In the genomic region with DNA sequence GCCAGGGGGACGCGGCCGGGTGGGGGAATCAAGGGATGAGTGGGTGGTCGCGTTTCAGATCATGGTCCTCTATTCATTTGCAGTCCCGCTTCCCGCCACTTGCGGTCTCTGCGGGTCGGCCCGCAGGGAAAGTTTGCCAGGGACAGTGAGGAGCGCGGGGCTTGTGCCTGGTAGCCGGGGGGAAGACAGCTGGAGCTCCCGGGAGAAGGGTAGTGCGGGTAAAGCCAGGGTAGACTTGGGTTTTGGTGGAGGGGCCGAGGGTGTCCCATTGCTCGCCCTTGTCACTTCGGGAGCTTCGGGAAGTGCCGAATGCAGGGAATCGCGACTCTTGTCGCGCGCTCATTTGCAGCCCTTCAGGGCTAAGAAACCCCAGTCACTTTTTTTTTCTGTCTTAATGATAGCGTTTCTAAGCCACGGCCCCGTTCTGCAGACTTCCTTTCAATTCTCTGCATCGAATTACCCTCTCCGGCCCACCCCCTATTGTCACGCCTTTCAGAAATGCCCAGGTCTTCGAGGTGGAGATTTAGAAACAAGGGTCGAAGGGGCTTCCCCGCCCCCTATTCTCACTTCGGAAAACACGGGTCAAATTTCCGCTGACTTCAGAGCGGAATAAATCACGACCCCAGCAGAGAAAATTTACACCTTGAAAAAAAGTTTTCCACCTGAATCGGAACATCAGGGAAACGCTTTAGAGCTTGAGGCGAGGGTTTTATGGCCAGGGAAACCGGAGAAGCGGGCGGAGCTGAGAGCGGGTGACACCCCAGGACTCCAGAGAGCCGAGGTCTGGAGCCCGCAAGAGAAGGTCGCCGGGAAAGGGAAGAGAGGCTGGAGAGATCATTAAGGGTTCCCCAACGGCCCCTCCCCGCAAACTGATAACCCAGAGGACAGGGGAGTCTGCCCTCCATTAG, we compare ENCODE assay signal across 8 cellular contexts. TPM values are rescaled to one million over a fixed set of nuclear protein-coding genes. Genes with fewer than 3 reads are reported as not detected.
DNase-seq lines count a peak whose midpoint lies in the region; ATAC-seq and TF ChIP-seq lines count a peak whose summit lies in the region.

No MANE protein-coding gene starts in this region.

- H3K27ac Mint-ChIP-seq in CD4-positive, alpha-beta memory T cell, result no peak overlapping the region
- peak overlapping the region; percentile 87 for H3K27ac Mint-ChIP-seq in nephron progenitor cell

- H3K4me3 Mint-ChIP-seq in CD4-positive, alpha-beta memory T cell, result peak overlapping the region; percentile 53 to 82 (median 73)
- H3K4me3 Mint-ChIP-seq in nephron progenitor cell, result peak overlapping the region; percentile 88

- no peak overlapping the region for H3K4me3 ChIP-seq in CD4-positive, alpha-beta memory T cell (ENCODE audit: low read length in 2 of 2)
- H3K4me3 ChIP-seq in HUES64 (ENCODE audit: low read length), result peak overlapping the region; percentile 62
- peak overlapping the region; percentile 48 for H3K4me3 ChIP-seq in effector memory CD4-positive, alpha-beta T cell (ENCODE audit: insufficient read depth, low read depth, low read length, poor library complexity, severe bottlenecking)

- peaks cover 23% of the 10 kb centered on the region for H3K27me3 ChIP-seq in CD4-positive, alpha-beta memory T cell (ENCODE audit: insufficient read depth, low read length)
- H3K27me3 ChIP-seq in HUES64 (ENCODE audit: insufficient read depth, low read length), result peaks cover 78% of the 10 kb centered on the region
- H3K27me3 ChIP-seq in effector memory CD4-positive, alpha-beta T cell (replicated peaks; ENCODE audit: control insufficient read depth, insufficient read depth, low read length, poor library complexity, severe bottlenecking), result peaks cover 14% of the 10 kb centered on the region

- H3K36me3 ChIP-seq in CD4-positive, alpha-beta memory T cell (ENCODE audit: insufficient read depth, low read length), result no peaks in the 10 kb centered on the region
- H3K36me3 ChIP-seq in HUES64 (ENCODE audit: insufficient read depth, low read length), result no peaks in the 10 kb centered on the region
- no peaks in the 10 kb centered on the region for H3K36me3 ChIP-seq in effector memory CD4-positive, alpha-beta T cell (ENCODE audit: control insufficient read depth, insufficient read depth, low read length)

- no peak overlapping the region for H3K9ac ChIP-seq in HUES64 (ENCODE audit: low read depth, low read length)

- no peak for TF ChIP-seq POLR2A in erythroblast (IDR thresholded peaks at IDR 0.05; ENCODE audit: low read length)

- no peaks in the 10 kb centered on the region for H3K9me3 ChIP-seq in CD4-positive, alpha-beta memory T cell (ENCODE audit: control insufficient read depth in 1 of 2, low read length in 2 of 2)
- H3K9me3 ChIP-seq in HUES64 (ENCODE audit: insufficient read depth, low read depth, low read length), result no peaks in the 10 kb centered on the region
- H3K9me3 ChIP-seq in effector memory CD4-positive, alpha-beta T cell (ENCODE audit: control insufficient read depth, low read length), result no peaks in the 10 kb centered on the region

- peaks cover 0 to 2% (median 0%) of the 10 kb centered on the region in 8 donors for H3K9me3 Mint-ChIP-seq in CD4-positive, alpha-beta memory T cell
- H3K9me3 Mint-ChIP-seq in nephron progenitor cell, result no peaks in the 10 kb centered on the region

- H3K36me3 Mint-ChIP-seq in CD4-positive, alpha-beta memory T cell, result no peaks in the 10 kb centered on the region
- H3K36me3 Mint-ChIP-seq in nephron progenitor cell (ENCODE audit: low read depth), result no peaks in the 10 kb centered on the region

- H3K4me1 Mint-ChIP-seq in CD4-positive, alpha-beta memory T cell, result peaks cover 14 to 38% (median 26%) of the 10 kb centered on the region in 4 donors
- peaks cover 52% of the 10 kb centered on the region for H3K4me1 Mint-ChIP-seq in nephron progenitor cell

- H3K4me1 ChIP-seq in CD4-positive, alpha-beta memory T cell (ENCODE audit: insufficient read depth, low read length), result peaks cover 23% of the 10 kb centered on the region
- peaks cover 23% of the 10 kb centered on the region for H3K4me1 ChIP-seq in HUES64 (ENCODE audit: insufficient read depth, low read length)
- H3K4me1 ChIP-seq in effector memory CD4-positive, alpha-beta T cell (ENCODE audit: control insufficient read depth, insufficient read depth, low read length, poor library complexity, severe bottlenecking), result peaks cover 17% of the 10 kb centered on the region

- peak in 1 of 5 donors; percentile 0 for DNase-seq in CD4-positive, alpha-beta memory T cell
- DNase-seq in effector memory CD4-positive, alpha-beta T cell, result no peak
- DNase-seq in nephron progenitor cell (peak; percentile 68), NCI-H1105 treated with DMSO at 0.1 percent for 48 hours (lab: John Stamatoyannopoulos, UW) (no peak), erythroblast (lab: John Stamatoyannopoulos, UW) (no peak)

- no peak overlapping the region for H3K27ac ChIP-seq in CD4-positive, alpha-beta memory T cell (ENCODE audit: low read depth, low read length)
- 0 out of 2 replicates have a peak overlapping the region, but pooled peaks have one; percentile 6 for H3K27ac ChIP-seq in HUES64 (ENCODE audit: low read depth, low read length)
- H3K27ac ChIP-seq in effector memory CD4-positive, alpha-beta T cell (ENCODE audit: insufficient read depth, low read length, poor library complexity, severe bottlenecking), result no peak overlapping the region

- intact Hi-C loops in CD4-positive, alpha-beta memory T cell (cut with micrococcal nuclease), result no loop called here

- peaks cover 37 to 50% of the 10 kb centered on the region in 2 donors for H3K27me3 Mint-ChIP-seq in CD4-positive, alpha-beta memory T cell
- peaks cover 73% of the 10 kb centered on the region for H3K27me3 Mint-ChIP-seq in nephron progenitor cell (ENCODE audit: low read depth, poor library complexity)

- ATAC-seq in HG03175 (IDR thresholded peaks at IDR 0.05; ENCODE audit: unreplicated experiment) (no peak), HG02571 (IDR thresholded peaks at IDR 0.05; ENCODE audit: unreplicated experiment) (no peak)

- TF ChIP-seq CTCF in nephron progenitor cell (IDR thresholded peaks at IDR 0.05), result peak; percentile 47

- POLR2A ChIA-PET in CD4-positive, alpha-beta memory T cell (lab: Charles Lee; ENCODE audit: partially characterized antibody), result no interaction called here

- CTCF ChIA-PET in CD4-positive, alpha-beta memory T cell (lab: Charles Lee; ENCODE audit: partially characterized antibody), result no interaction called here

- under 1% methylated on average over 53 of the region's 53 CpGs for WGBS in HUES64

RNA-seq across cellular contexts. Expression of a gene that starts 1.4 kb away (rescaled TPM):
- not detected for total RNA-seq in CD4-positive, alpha-beta memory T cell
- polyA plus RNA-seq in CD4-positive, alpha-beta memory T cell, result under 1 TPM in 1 of 2 donors, not detected in 1; 0.09 TPM
- 6.3 TPM for polyA plus RNA-seq in HUES64 (2013, experiment 1 of 2)
- polyA plus RNA-seq in HUES64 (2013, experiment 2 of 2), result 5.1 TPM

Comparison
In these comparisons a context has a peak if more than half of its experiments do, and no peak if none do; other contexts are left out.
1. H3K4me3 ChIP-seq: peak in HUES64 (single experiment) and effector memory CD4-positive, alpha-beta T cell (single experiment); none in CD4-positive, alpha-beta memory T cell (0 of 2).